Comparison of ENCODE assay signal across 8 cellular contexts in genomic region chr1:9490605-9491339, GRCh38. TPM values are rescaled to one million over a fixed set of nuclear protein-coding genes. Genes with fewer than 3 reads are reported as not detected.
DNase-seq lines count a peak whose midpoint lies in the region; ATAC-seq and TF ChIP-seq lines count a peak whose summit lies in the region.

No MANE protein-coding gene starts in this region.

- DNase-seq in AG04449 (ENCODE audit: low read depth, low spot score) (no peak), NCI-H345 (lab: John Stamatoyannopoulos, UW) (peak; percentile 77), cerebellar cortex (ENCODE audit: low spot score) (peak; percentile 72), kidney glomerular epithelial cell (lab: John Stamatoyannopoulos, UW) (peak; percentile 33)
- DNase-seq in activated CD4-positive, alpha-beta T cell treated with anti-CD3 and anti-CD28 coated beads for 36 hours, result peak; percentile 91
- DNase-seq in stimulated activated CD4-positive, alpha-beta T cell treated with anti-CD3 and anti-CD28 coated beads, Interleukin-1b, Interleukin-23, amount 100 ng/mL, for 48 hours, result peak; percentile 81

- no peak overlapping the region for H3K4me3 Mint-ChIP-seq in activated CD4-positive, alpha-beta T cell treated with anti-CD3 and anti-CD28 coated beads for 36 hours

- CTCF ChIA-PET in AG04449 (lab: Yijun Ruan, JAX), result interaction anchor here (0.7 to 10.9 kb wide), 59 partner anchors 9 to 384 kb away, joined by 3 to 222 read pairs (median 4); partner anchors contain the start of genes H6PD and SPSB1
- CTCF ChIA-PET in activated CD4-positive, alpha-beta T cell treated with anti-CD3 and anti-CD28 coated beads for 36 hours (lab: Charles Lee), result interaction anchor here (0.6 to 10.3 kb wide), 37 partner anchors 9 to 398 kb away, joined by 3 to 79 read pairs (median 4); no protein-coding TSS in a partner anchor

- H3K27me3 Mint-ChIP-seq in activated CD4-positive, alpha-beta T cell treated with anti-CD3 and anti-CD28 coated beads for 36 hours, result peaks cover 5% of the 10 kb centered on the region

- H3K4me3 ChIP-seq in AG04449 (ENCODE audit: low read depth, low read length), result no peak overlapping the region

- H3K4me1 Mint-ChIP-seq in activated CD4-positive, alpha-beta T cell treated with anti-CD3 and anti-CD28 coated beads for 36 hours, result peaks cover 7% of the 10 kb centered on the region

- ATAC-seq in GM18867 (IDR thresholded peaks at IDR 0.05; ENCODE audit: unreplicated experiment) (peak; percentile 44), HG02763 (IDR thresholded peaks at IDR 0.05; ENCODE audit: unreplicated experiment) (no peak)
- ATAC-seq in activated CD4-positive, alpha-beta T cell treated with anti-CD3 and anti-CD28 coated beads for 36 hours, result peak; percentile 70

- H3K27ac Mint-ChIP-seq in activated CD4-positive, alpha-beta T cell treated with anti-CD3 and anti-CD28 coated beads for 36 hours, result no peak overlapping the region

- no peaks in the 10 kb centered on the region for H3K36me3 Mint-ChIP-seq in activated CD4-positive, alpha-beta T cell treated with anti-CD3 and anti-CD28 coated beads for 36 hours (ENCODE audit: low read depth)

- TF ChIP-seq CTCF in AG04449 (IDR thresholded peaks at IDR 0.05; ENCODE audit: insufficient read depth, low read length, missing control alignments), result peak; percentile 96

- intact Hi-C loops in activated CD4-positive, alpha-beta T cell treated with anti-CD3 and anti-CD28 coated beads for 36 hours (cut with DNase I, micrococcal nuclease), result loop anchor here (1.0 to 5.0 kb wide), 6 partner anchors 36 to 380 kb away; no protein-coding TSS in a partner anchor

- no peaks in the 10 kb centered on the region for H3K9me3 Mint-ChIP-seq in activated CD4-positive, alpha-beta T cell treated with anti-CD3 and anti-CD28 coated beads for 36 hours (ENCODE audit: low read depth)

- POLR2A ChIA-PET in AG04449 (lab: Yijun Ruan, JAX), result interaction anchor here (0.7 to 1.0 kb wide), 2 partner anchors 199 to 215 kb away, joined by 3 read pairs; no protein-coding TSS in a partner anchor
- POLR2A ChIA-PET in activated CD4-positive, alpha-beta T cell treated with anti-CD3 and anti-CD28 coated beads for 36 hours (lab: Charles Lee), result no interaction called here

RNA-seq across cellular contexts. Expression of gene SLC25A33, which starts 48.5 kb away (rescaled TPM):
- 1 to 10 TPM; 4.4 to 6.1 TPM for total RNA-seq in activated CD4-positive, alpha-beta T cell treated with anti-CD3 and anti-CD28 coated beads for 36 hours
